In genomic region chr15:99115300-99116215, GRCh38 we compare ENCODE assay signal across 9 cellular contexts.
"Had no signal": no experiment of that assay in that cellular context is flagged by ENCODE, and none has a peak within 500 bp of the region (broad histone marks: within the 10 kb centered on the region; RNA-seq: fewer than 3 reads in every experiment).

No MANE protein-coding gene starts in this region.

- H3K4me3 ChIP-seq: adrenal gland, body of pancreas, left lung, right lobe of liver had no signal

- H3K27ac ChIP-seq: body of pancreas, left lung, right lobe of liver had no signal

- H3K27me3 ChIP-seq: adrenal gland, body of pancreas, left lung, right lobe of liver had no signal

- ATAC-seq: body of pancreas, left lung, right lobe of liver had no signal

- H3K9me3 ChIP-seq: adrenal gland, body of pancreas, left lung, right lobe of liver had no signal

- H3K36me3 ChIP-seq: left lung, right lobe of liver had no signal

- DNase-seq: activated naive CD4-positive, alpha-beta T cell treated with anti-CD3 and anti-CD28 coated beads, Interleukin-2, amount 10 ng/mL, durations not matched to agents 7 days and 5 days; body of pancreas; dermis blood vessel endothelial cell; head of caudate nucleus; right lobe of liver; stimulated activated CD4-positive, alpha-beta T cell treated with anti-CD3 and anti-CD28 coated beads, Interleukin-12 subunit alpha, Interleukin-12 subunit beta, amount 100 ng/mL, for 4 hours; T-helper 2 cell had no signal

- H3K4me1 ChIP-seq: body of pancreas, left lung, right lobe of liver had no signal
